10 cellular contexts compared by ENCODE assay signal in the genomic region with DNA sequence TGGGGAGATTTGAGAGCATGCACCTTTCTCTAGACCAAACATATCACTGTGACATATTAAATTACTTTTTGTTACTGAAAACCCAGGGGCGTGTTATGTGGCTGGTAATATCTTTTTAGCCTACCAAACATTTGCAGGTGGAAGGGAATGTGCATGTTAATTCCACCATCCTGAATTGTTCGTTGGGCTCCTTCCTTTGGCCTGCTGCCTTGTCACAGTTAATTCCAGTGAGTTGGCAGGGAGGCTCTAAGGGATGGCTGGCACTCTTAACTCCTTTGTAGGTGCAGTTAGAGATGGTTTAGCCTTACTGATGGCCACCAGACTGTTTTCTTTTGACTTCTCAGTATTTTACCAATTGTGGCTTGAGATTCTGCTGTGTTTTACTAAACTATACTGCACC.
DNase-seq lines count a peak whose midpoint lies in the region; ATAC-seq and TF ChIP-seq lines count a peak whose summit lies in the region.
"Had no signal": no experiment of that assay in that cellular context is flagged by ENCODE, and none has a peak within 500 bp of the region (broad histone marks: within the 10 kb centered on the region; RNA-seq: fewer than 3 reads in every experiment).

No MANE protein-coding gene starts in this region.

- H3K4me3 ChIP-seq in left lung (no peak overlapping the region), brain microvascular endothelial cell (ENCODE audit: low read depth, low read length) (no peak overlapping the region)

- intact Hi-C loops in left lung (cut with DNase I) = no loop called here

- ATAC-seq in left lung = peak; percentile 10
- no peak for ATAC-seq in stimulated activated effector memory CD8-positive, alpha-beta T cell treated with anti-CD3 and anti-CD28 coated beads, Interleukin-12 subunit alpha, Interleukin-12 subunit beta, amount 100 ng/mL, for 72 hours

- H3K4me3 Mint-ChIP-seq in stimulated activated effector memory CD8-positive, alpha-beta T cell treated with anti-CD3 and anti-CD28 coated beads, Interleukin-12 subunit alpha, Interleukin-12 subunit beta, amount 100 ng/mL, for 72 hours = no peak overlapping the region

- H3K27me3 ChIP-seq in left lung (no peaks in the 10 kb centered on the region), brain microvascular endothelial cell (replicated peaks) (no peaks in the 10 kb centered on the region)

- peaks cover 18% of the 10 kb centered on the region for H3K4me1 Mint-ChIP-seq in stimulated activated effector memory CD8-positive, alpha-beta T cell treated with anti-CD3 and anti-CD28 coated beads, Interleukin-12 subunit alpha, Interleukin-12 subunit beta, amount 100 ng/mL, for 72 hours

- H3K27ac ChIP-seq in left lung = peak overlapping the region; percentile 1 to 54
- no peak overlapping the region for H3K27ac ChIP-seq in brain microvascular endothelial cell

- H3K9me3 ChIP-seq in left lung = no peaks in the 10 kb centered on the region

- in situ Hi-C loops in brain microvascular endothelial cell (cut with HindIII; ENCODE audit: low pct_ligation_motif_present, low sequenced_read_pairs) = no loop called here

- DNase-seq in M059J (ENCODE audit: low read depth) (peak; percentile 58), cerebellum (ENCODE audit: low spot score) (peak; percentile 78), left lung (no peak), brain microvascular endothelial cell (no peak), SHP77 treated with DMSO at 0.1 percent for 48 hours (lab: John Stamatoyannopoulos, UW) (no peak)
- DNase-seq in stimulated activated effector memory CD8-positive, alpha-beta T cell treated with anti-CD3 and anti-CD28 coated beads, Interleukin-12 subunit alpha, Interleukin-12 subunit beta, amount 100 ng/mL, for 72 hours (ENCODE audit: low spot score in 2 of 2) = no peak
- no peak for DNase-seq in activated CD4-positive, alpha-beta T cell treated with anti-CD3 and anti-CD28 coated beads for 1 hour
- DNase-seq: activated CD4-positive, alpha-beta T cell treated with anti-CD3 and anti-CD28 coated beads, Interleukin-2, amount 50 U/mL, for 1 hour; activated effector memory CD4-positive, alpha-beta T cell treated with anti-CD3 and anti-CD28 coated beads, Interleukin-2, amount 50 U/mL, for 16 hours; NCI-H1092 treated with DMSO at 0.1 percent for 48 hours had no signal

- no peaks in the 10 kb centered on the region for H3K36me3 Mint-ChIP-seq in stimulated activated effector memory CD8-positive, alpha-beta T cell treated with anti-CD3 and anti-CD28 coated beads, Interleukin-12 subunit alpha, Interleukin-12 subunit beta, amount 100 ng/mL, for 72 hours

- no peaks in the 10 kb centered on the region for H3K36me3 ChIP-seq in left lung
- no peaks in the 10 kb centered on the region for H3K36me3 ChIP-seq in brain microvascular endothelial cell (replicated peaks)

- peaks cover 20 to 96% of the 10 kb centered on the region in 2 donors for H3K4me1 ChIP-seq in left lung

- no peak for TF ChIP-seq CTCF in left lung (IDR thresholded peaks at IDR 0.05)
- TF ChIP-seq CTCF in brain microvascular endothelial cell (IDR thresholded peaks at IDR 0.05; ENCODE audit: low read depth, low read length, missing control alignments) = no peak

- H3K9me3 Mint-ChIP-seq in stimulated activated effector memory CD8-positive, alpha-beta T cell treated with anti-CD3 and anti-CD28 coated beads, Interleukin-12 subunit alpha, Interleukin-12 subunit beta, amount 100 ng/mL, for 72 hours = no peaks in the 10 kb centered on the region

- peak overlapping the region; percentile 78 for H3K27ac Mint-ChIP-seq in stimulated activated effector memory CD8-positive, alpha-beta T cell treated with anti-CD3 and anti-CD28 coated beads, Interleukin-12 subunit alpha, Interleukin-12 subunit beta, amount 100 ng/mL, for 72 hours

Comparison
In these comparisons a context has a peak if more than half of its experiments do, and no peak if none do; other contexts are left out.
1. DNase-seq: peak in M059J (single experiment) and cerebellum (single experiment); none in left lung (0 of 2), stimulated activated effector memory CD8-positive, alpha-beta T cell treated with anti-CD3 and anti-CD28 coated beads, Interleukin-12 subunit alpha, Interleukin-12 subunit beta, amount 100 ng/mL, for 72 hours (0 of 2), brain microvascular endothelial cell (single experiment), activated CD4-positive, alpha-beta T cell treated with anti-CD3 and anti-CD28 coated beads for 1 hour (single experiment) and SHP77 treated with DMSO at 0.1 percent for 48 hours (single experiment).